ENCODE assay signal across 13 cellular contexts in genomic region chr1:23475134-23475628, GRCh38. TPM values are rescaled to one million over a fixed set of nuclear protein-coding genes. Genes with fewer than 3 reads are reported as not detected.
DNase-seq lines count a peak whose midpoint lies in the region; ATAC-seq, FAIRE-seq and TF ChIP-seq lines count a peak whose summit lies in the region.
"Had no signal": no experiment of that assay in that cellular context is flagged by ENCODE, and none has a peak within 500 bp of the region (broad histone marks: within the 10 kb centered on the region; RNA-seq: fewer than 3 reads in every experiment).

No MANE protein-coding gene starts in this region.

- H3K4me3 ChIP-seq in keratinocyte (ENCODE audit: control insufficient read depth in 2 of 3, extremely low read depth in 1 of 3, insufficient read depth in 2 of 3, low read depth in 1 of 3, low read length in 3 of 3): no peak overlapping the region

- H3K9me1 ChIP-seq in keratinocyte (ENCODE audit: control insufficient read depth, extremely low read depth, insufficient read depth, low read length): no peaks in the 10 kb centered on the region

- no peaks in the 10 kb centered on the region for H3K9me3 ChIP-seq in keratinocyte (ENCODE audit: control insufficient read depth, low read depth, low read length)

- H3K4me1 ChIP-seq in keratinocyte (ENCODE audit: control insufficient read depth, extremely low read depth, insufficient read depth, low read length): peaks cover 48% of the 10 kb centered on the region

- dilution Hi-C loops in keratinocyte (cut with MboI; ENCODE audit: extremely low pct_ligation_motif_present, low sequenced_read_pairs): no loop called here

- DNase-seq in A172 (ENCODE audit: low spot score): peak; percentile 79
- DNase-seq in HFFc6: peak; percentile 94
- DNase-seq in astrocyte of the hippocampus (ENCODE audit: low read depth, low spot score): peak; percentile 92
- DNase-seq in keratinocyte (ENCODE audit: low read depth, low spot score): no peak
- DNase-seq in NOMO-1 (lab: John Stamatoyannopoulos, UW; ENCODE audit: unreplicated experiment in 2 of 2): no peak
- no peak for DNase-seq in stimulated activated CD4-positive, alpha-beta T cell treated with anti-CD3 and anti-CD28 coated beads, Interleukin-4, amount 100 ng/mL, for 24 hours
- DNase-seq: CD8-positive, alpha-beta memory T cell; H9; left colon; stimulated activated naive CD4-positive, alpha-beta T cell had no signal

- peaks cover 3% of the 10 kb centered on the region for H3K27me3 Mint-ChIP-seq in HFFc6 (ENCODE audit: insufficient read depth)

- TF ChIP-seq CTCF in HFFc6 (IDR thresholded peaks at IDR 0.05) (no peak), keratinocyte (optimal IDR thresholded peaks at IDR 0.05 in 1 of 3, IDR thresholded peaks at IDR 0.05 in 1 of 3, conservative IDR thresholded peaks at IDR 0.05 in 1 of 3; ENCODE audit: extremely low read depth in 1 of 3, insufficient read depth in 2 of 3, low read length in 3 of 3) (no peak)

- H3K27ac ChIP-seq in keratinocyte (ENCODE audit: control insufficient read depth, insufficient read depth, low read length): peak overlapping the region; percentile 16

- ATAC-seq in GM19035 (IDR thresholded peaks at IDR 0.05; ENCODE audit: unreplicated experiment) (no peak), GM18519 (IDR thresholded peaks at IDR 0.05; ENCODE audit: low FRiP score, unreplicated experiment) (no peak)
- ATAC-seq: left colon, sciatic nerve had no signal

- no peaks in the 10 kb centered on the region for H3K9me3 Mint-ChIP-seq in HFFc6
- H3K9me3 Mint-ChIP-seq: CD8-positive, alpha-beta memory T cell; H9 had no signal

- H3K36me3 Mint-ChIP-seq in HFFc6 (ENCODE audit: low read depth): no peaks in the 10 kb centered on the region

- H3K79me2 ChIP-seq in keratinocyte (ENCODE audit: control insufficient read depth, insufficient read depth, low read length): no peaks in the 10 kb centered on the region

- H3K4me3 Mint-ChIP-seq in HFFc6: peak overlapping the region; percentile 43
- H3K4me3 Mint-ChIP-seq: CD8-positive, alpha-beta memory T cell; H9 had no signal

- H3K36me3 ChIP-seq in keratinocyte (ENCODE audit: control insufficient read depth in 2 of 2, extremely low read depth in 1 of 2, insufficient read depth in 2 of 2, low read length in 2 of 2): no peaks in the 10 kb centered on the region

- H3K4me2 ChIP-seq in keratinocyte (ENCODE audit: control insufficient read depth, extremely low read depth, insufficient read depth, low read depth, low read length): peak overlapping the region; percentile 15

- H3K9ac ChIP-seq in keratinocyte (ENCODE audit: control insufficient read depth, extremely low read depth, insufficient read depth, low read length): peak overlapping the region; percentile 2

- H3K4me1 Mint-ChIP-seq in HFFc6 (ENCODE audit: low read depth): peaks cover 52% of the 10 kb centered on the region
- H3K4me1 Mint-ChIP-seq: CD8-positive, alpha-beta memory T cell had no signal

- peak; percentile 62 for FAIRE-seq in keratinocyte (lab: Jason Lieb, UNC)

- H3K27me3 ChIP-seq in keratinocyte (ENCODE audit: control insufficient read depth, extremely low read depth, insufficient read depth, low read length): no peaks in the 10 kb centered on the region

- no peaks in the 10 kb centered on the region for H4K20me1 ChIP-seq in keratinocyte (ENCODE audit: control insufficient read depth, extremely low read depth, insufficient read depth, low read length)

- H3K27ac Mint-ChIP-seq in HFFc6: peak overlapping the region; percentile 95
- H3K27ac Mint-ChIP-seq: CD8-positive, alpha-beta memory T cell; H9 had no signal

- H2AFZ ChIP-seq in keratinocyte (ENCODE audit: control insufficient read depth, low read length): no peak overlapping the region

RNA-seq across cellular contexts. Expression of gene ASAP3, which starts 8.8 kb away (rescaled TPM):
- 19.7 and 19.9 TPM in 2 replicates for total RNA-seq in A172 (2014; rRNA removed; shearing (Covaris generic))
- 10 to 100 TPM in 4 of 6 experiments, 1 to 10 TPM in 2; 5.9 to 14.5 (median 12.3) TPM for total RNA-seq in HFFc6 (2021; fragmentation: NEBNext Ultra II Directional; extraction: Animal tissue kit (Norgen Biotek cat#: 25700))
- polyA plus RNA-seq in keratinocyte: 6.4 to 22.6 TPM (median 11.4 TPM) in 3 replicates
- polyA plus RNA-seq in keratinocyte (2011; ENCODE audit: low read depth): 8.4 TPM
- 10.0 and 12.4 TPM in 2 replicates for polyA plus RNA-seq in keratinocyte (2011; cell fraction: cytosol; rRNA removed)
- polyA plus RNA-seq in keratinocyte (2011; cell fraction: nucleus; rRNA removed): 33.9 and 45.9 TPM in 2 replicates
- 5.5 and 12.4 TPM in 2 replicates for polyA plus RNA-seq in keratinocyte (2012; ENCODE audit: low replicate concordance)
- 13.2 to 30.3 TPM (median 17.2 TPM) in 3 replicates for polyA minus RNA-seq in keratinocyte
- 21.9 TPM for polyA minus RNA-seq in keratinocyte (2011; cell fraction: cytosol; rRNA and poly(A)+ RNA removed)
- 17.9 and 20.0 TPM in 2 replicates for polyA minus RNA-seq in keratinocyte (2011; cell fraction: nucleus; rRNA and poly(A)+ RNA removed)

RNA-seq across cellular contexts. Expression of gene TCEA3, which starts 50.6 kb away (rescaled TPM):
- total RNA-seq in A172 (2014; rRNA removed; shearing (Covaris generic)): 0.89 TPM in 1 of 2 replicates, not detected in the other
- 1 to 10 TPM; 6.0 to 8.4 (median 7.1) TPM for total RNA-seq in HFFc6 (2021; fragmentation: NEBNext Ultra II Directional; extraction: Animal tissue kit (Norgen Biotek cat#: 25700))
- polyA plus RNA-seq in keratinocyte: 0.18 to 0.63 TPM (median 0.38 TPM) in 3 replicates
- 3.7 TPM for polyA plus RNA-seq in keratinocyte (2011; ENCODE audit: low read depth)
- 0.22 and 0.45 TPM in 2 replicates for polyA plus RNA-seq in keratinocyte (2011; cell fraction: cytosol; rRNA removed)
- 0.93 and 1.5 TPM in 2 replicates for polyA plus RNA-seq in keratinocyte (2011; cell fraction: nucleus; rRNA removed)
- 0.16 and 2.1 TPM in 2 replicates for polyA plus RNA-seq in keratinocyte (2012; ENCODE audit: low replicate concordance)
- 0.13 to 1.1 TPM in 2 of 3 replicates, not detected in the other for polyA minus RNA-seq in keratinocyte
- polyA minus RNA-seq in keratinocyte (2011; cell fraction: cytosol; rRNA and poly(A)+ RNA removed): not detected
- 0.93 TPM in 1 of 2 replicates, not detected in the other for polyA minus RNA-seq in keratinocyte (2011; cell fraction: nucleus; rRNA and poly(A)+ RNA removed)

RNA-seq across cellular contexts. Expression of gene E2F2, which starts 55.9 kb away (rescaled TPM):
- 3.8 and 4.0 TPM in 2 replicates for total RNA-seq in A172 (2014; rRNA removed; shearing (Covaris generic))
- total RNA-seq in HFFc6 (2021; fragmentation: NEBNext Ultra II Directional; extraction: Animal tissue kit (Norgen Biotek cat#: 25700)): 1 to 10 TPM in 5 of 6 experiments, under 1 TPM in 1; 0.83 to 2.1 (median 1.9) TPM
- 0.05 to 0.12 TPM (median 0.06 TPM) in 3 replicates for polyA plus RNA-seq in keratinocyte
- 0.10 TPM for polyA plus RNA-seq in keratinocyte (2011; ENCODE audit: low read depth)
- 0.03 and 0.06 TPM in 2 replicates for polyA plus RNA-seq in keratinocyte (2011; cell fraction: cytosol; rRNA removed)
- polyA plus RNA-seq in keratinocyte (2011; cell fraction: nucleus; rRNA removed): 0.13 TPM in 2 replicates
- polyA plus RNA-seq in keratinocyte (2012; ENCODE audit: low replicate concordance): 0.20 and 0.23 TPM in 2 replicates
- polyA minus RNA-seq in keratinocyte: 0.10 to 1.4 TPM (median 0.20 TPM) in 3 replicates
- 0.77 TPM for polyA minus RNA-seq in keratinocyte (2011; cell fraction: cytosol; rRNA and poly(A)+ RNA removed)
- 0.11 and 0.16 TPM in 2 replicates for polyA minus RNA-seq in keratinocyte (2011; cell fraction: nucleus; rRNA and poly(A)+ RNA removed)

Comparison
In these comparisons a context has a peak if more than half of its experiments do, and no peak if none do; other contexts are left out.
1. DNase-seq: peak in A172 (single experiment), HFFc6 (single experiment) and astrocyte of the hippocampus (single experiment); none in keratinocyte (single experiment), NOMO-1 (0 of 2) and stimulated activated CD4-positive, alpha-beta T cell treated with anti-CD3 and anti-CD28 coated beads, Interleukin-4, amount 100 ng/mL, for 24 hours (single experiment).